ENCODE assay signal across 8 cellular contexts in the genomic region with DNA sequence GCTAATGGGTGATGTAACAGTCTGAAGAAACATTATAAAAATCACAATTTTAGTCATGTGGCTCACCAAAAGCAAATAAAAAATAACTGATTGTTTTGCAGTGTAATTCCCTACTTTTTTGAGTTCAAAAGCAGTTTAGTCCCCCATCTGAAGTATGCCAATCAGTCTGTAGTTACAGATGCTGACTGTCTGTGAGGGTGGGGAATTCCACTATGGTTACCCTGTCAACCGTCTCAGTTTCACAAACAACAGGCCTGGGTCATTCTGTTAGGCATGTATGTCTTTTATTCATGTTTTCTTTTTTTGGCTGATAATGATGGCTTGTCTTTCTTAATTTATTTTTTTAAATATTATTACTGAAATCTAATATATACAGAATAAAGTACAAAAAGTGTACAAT.
DNase-seq lines count a peak whose midpoint lies in the region; ATAC-seq lines count a peak whose summit lies in the region.
"Had no signal": no experiment of that assay in that cellular context is flagged by ENCODE, and none has a peak within 500 bp of the region (broad histone marks: within the 10 kb centered on the region; RNA-seq: fewer than 3 reads in every experiment).

No MANE protein-coding gene starts in this region.

- no peaks in the 10 kb centered on the region for H3K27me3 ChIP-seq in aorta (ENCODE audit: control insufficient read depth in 1 of 2, insufficient read depth in 2 of 2, low read length in 1 of 2)

- H3K9me3 ChIP-seq in aorta (ENCODE audit: control insufficient read depth, low read length), result no peaks in the 10 kb centered on the region

- 2 to 43% methylated on average over 1 of the region's 1 CpG for WGBS in aorta, 2 donors

- no peak overlapping the region for H3K27ac ChIP-seq in aorta (ENCODE audit: low read depth in 1 of 2, low read length in 2 of 2)

- ATAC-seq in GM18907 (IDR thresholded peaks at IDR 0.05; ENCODE audit: unreplicated experiment) (peak; percentile 99), GM21526 (IDR thresholded peaks at IDR 0.05; ENCODE audit: low FRiP score, unreplicated experiment) (peak; percentile 82), HG03175 (IDR thresholded peaks at IDR 0.05; ENCODE audit: unreplicated experiment) (peak; percentile 93), aorta (ENCODE audit: low FRiP score) (no peak)

- DNase-seq in kidney tubule cell (ENCODE audit: low spot score), result peak; percentile 13
- DNase-seq in NCI-H1417 (lab: John Stamatoyannopoulos, UW), result no peak
- DNase-seq in middle frontal gyrus (ENCODE audit: extremely low spot score, low spot score), result no peak
- DNase-seq in aorta, result no peak
- DNase-seq: NCI-H345 had no signal

- no peak overlapping the region for H3K4me3 ChIP-seq in aorta (ENCODE audit: low read length in 2 of 2)

- intact Hi-C loops in aorta (cut with DNase I), result no loop called here

- H3K4me1 ChIP-seq in aorta (ENCODE audit: control insufficient read depth in 1 of 2, insufficient read depth in 2 of 2, low read length in 2 of 2), result no peaks in the 10 kb centered on the region

- H3K36me3 ChIP-seq in aorta (ENCODE audit: control insufficient read depth in 1 of 2, insufficient read depth in 2 of 2, low read length in 1 of 2), result no peaks in the 10 kb centered on the region
